Comparison of ENCODE assay signal across 1 cellular context in genomic region chr1:244354810-244355278, GRCh38.
TF ChIP-seq lines count a peak whose summit lies in the region.

No MANE protein-coding gene starts in this region.

TF ChIP-seq in GM23338, 12 proteins besides CTCF, POLR2A, EP300 and RAD21 (continued from another document):
- TF ChIP-seq ZNF462 (CRISPR knock-in tag; IDR thresholded peaks at IDR 0.05) (no peak), JUNB (IDR thresholded peaks at IDR 0.05; ENCODE audit: unreplicated experiment) (no peak), NANOG (IDR thresholded peaks at IDR 0.05; ENCODE audit: borderline replicate concordance) (no peak), REST (IDR thresholded peaks at IDR 0.05; ENCODE audit: unreplicated experiment) (no peak), EZH2phosphoT487 (IDR thresholded peaks at IDR 0.05; ENCODE audit: unreplicated experiment) (no peak)
